ENCODE assay signal across 24 cellular contexts in genomic region chr9:71754151-71754550, GRCh38. TPM values are rescaled to one million over a fixed set of nuclear protein-coding genes. Genes with fewer than 3 reads are reported as not detected.
DNase-seq lines count a peak whose midpoint lies in the region; TF ChIP-seq lines count a peak whose summit lies in the region.
"Had no signal": no experiment of that assay in that cellular context is flagged by ENCODE, and none has a peak within 500 bp of the region (broad histone marks: within the 10 kb centered on the region; RNA-seq: fewer than 3 reads in every experiment).

No MANE protein-coding gene starts in this region.

- H3K27ac ChIP-seq in mammary epithelial cell (ENCODE audit: insufficient read depth, low read depth, low read length), result peak overlapping the region; percentile 12
- no peak overlapping the region for H3K27ac ChIP-seq in breast epithelium
- peak overlapping the region; percentile 20 for H3K27ac ChIP-seq in HUES64 (ENCODE audit: low read depth, low read length)
- no peak overlapping the region for H3K27ac ChIP-seq in endodermal cell (ENCODE audit: low read depth, low read length)
- peak overlapping the region; percentile 3 for H3K27ac ChIP-seq in smooth muscle cell (ENCODE audit: low read depth)
- H3K27ac ChIP-seq in testis, result no peak overlapping the region
- no peak overlapping the region for H3K27ac ChIP-seq in GM23248
- H3K27ac ChIP-seq: HL-60, PC-9, SJSA1 had no signal

- H3K79me2 ChIP-seq in mammary epithelial cell (ENCODE audit: insufficient read depth, low read length) (peaks cover 93% of the 10 kb centered on the region), smooth muscle cell (ENCODE audit: low read depth) (peaks cover 100% of the 10 kb centered on the region), GM23248 (ENCODE audit: insufficient read depth) (peaks cover 100% of the 10 kb centered on the region)

- H3K27me3 ChIP-seq in mammary epithelial cell (ENCODE audit: insufficient read depth, low read length) (no peaks in the 10 kb centered on the region), breast epithelium (no peaks in the 10 kb centered on the region), HUES64 (ENCODE audit: insufficient read depth, low read length) (no peaks in the 10 kb centered on the region), endodermal cell (ENCODE audit: control insufficient read depth, insufficient read depth, low read length, poor library complexity, severe bottlenecking) (no peaks in the 10 kb centered on the region), smooth muscle cell (ENCODE audit: low read depth) (no peaks in the 10 kb centered on the region), testis (no peaks in the 10 kb centered on the region), GM23248 (replicated peaks; ENCODE audit: insufficient read depth) (no peaks in the 10 kb centered on the region)
- H3K27me3 ChIP-seq: MG63, SJSA1 had no signal

- H3K9me3 ChIP-seq in mammary epithelial cell (replicated peaks; ENCODE audit: insufficient read depth, low read length) (no peaks in the 10 kb centered on the region), breast epithelium (no peaks in the 10 kb centered on the region), HUES64 (ENCODE audit: insufficient read depth, low read depth, low read length) (no peaks in the 10 kb centered on the region), endodermal cell (ENCODE audit: control insufficient read depth, low read length) (no peaks in the 10 kb centered on the region), smooth muscle cell (replicated peaks; ENCODE audit: low read depth) (no peaks in the 10 kb centered on the region), testis (no peaks in the 10 kb centered on the region), GM23248 (ENCODE audit: low read depth) (no peaks in the 10 kb centered on the region)
- H3K9me3 ChIP-seq: MG63, SJSA1 had no signal

- peaks cover 11% of the 10 kb centered on the region for H3K4me1 ChIP-seq in mammary epithelial cell (ENCODE audit: insufficient read depth, low read length)
- H3K4me1 ChIP-seq in breast epithelium, result no peaks in the 10 kb centered on the region
- H3K4me1 ChIP-seq in HUES64 (ENCODE audit: insufficient read depth, low read length), result peaks cover 80% of the 10 kb centered on the region
- H3K4me1 ChIP-seq in endodermal cell (ENCODE audit: control insufficient read depth, insufficient read depth, low read length), result peaks cover 24% of the 10 kb centered on the region
- H3K4me1 ChIP-seq in smooth muscle cell (ENCODE audit: low read depth), result peaks cover 75% of the 10 kb centered on the region
- H3K4me1 ChIP-seq in testis, result peaks cover 11% of the 10 kb centered on the region
- H3K4me1 ChIP-seq in GM23248 (ENCODE audit: insufficient read depth), result no peaks in the 10 kb centered on the region

- H3K27me3 Mint-ChIP-seq in endodermal cell (ENCODE audit: insufficient read depth), result no peaks in the 10 kb centered on the region

- H3K9me2 ChIP-seq in GM23248 (ENCODE audit: insufficient read depth), result no peaks in the 10 kb centered on the region

- H3K4me1 Mint-ChIP-seq in endodermal cell, result peaks cover 59% of the 10 kb centered on the region

- H3K27ac Mint-ChIP-seq in endodermal cell, result peak overlapping the region; percentile 71

- peaks cover 1% of the 10 kb centered on the region for H3K9me3 Mint-ChIP-seq in endodermal cell

- peaks cover 13% of the 10 kb centered on the region for H3K36me3 Mint-ChIP-seq in endodermal cell (ENCODE audit: low read depth)

- TF ChIP-seq POLR2A in breast epithelium (IDR thresholded peaks at IDR 0.05) (no peak), testis (IDR thresholded peaks at IDR 0.05) (no peak)

- H3K4me3 Mint-ChIP-seq in endodermal cell, result peak overlapping the region; percentile 11

- no TSS peak for BruUV-seq in mammary epithelial cell (replicated peaks; lab: Mats Ljungman, UMichigan)

- no peaks in the 10 kb centered on the region for H3F3A ChIP-seq in smooth muscle cell (ENCODE audit: low read depth)
- 0 out of 2 replicates have a peak, but pooled peaks cover 6% of the 10 kb centered on the region for H3F3A ChIP-seq in GM23248 (ENCODE audit: insufficient read depth)

- WGBS in mammary epithelial cell (ENCODE audit: low coverage, missing lambda C conversion rate), result 98% methylated on average over 4 of the region's 4 CpGs
- WGBS in HUES64, result no CpG with 5 or more reads among the region's 4 CpGs
- WGBS in endodermal cell (ENCODE audit: insufficient coverage in 1 of 2, insufficient read length in 1 of 2), 2 experiments, result 71% methylated on average over 3 of the region's 4 CpGs; no CpG with 5 or more reads in 1 of the 2 experiments
- 91% methylated on average over 4 of the region's 4 CpGs for WGBS in smooth muscle cell (ENCODE audit: low lambda C conversion rate)
- WGBS in testis, 2 donors, result 82 to 93% methylated on average over 4 of the region's 4 CpGs
- 97 to 98% methylated on average over 4 of the region's 4 CpGs for WGBS in GM23248 (ENCODE audit: low coverage in 1 of 2, low lambda C conversion rate in 2 of 2, missing lambda C conversion rate in 2 of 2), 2 experiments

- peaks cover 2% of the 10 kb centered on the region for H3K36me3 ChIP-seq in mammary epithelial cell (ENCODE audit: insufficient read depth, low read length)
- H3K36me3 ChIP-seq in breast epithelium, result no peaks in the 10 kb centered on the region
- peaks cover 9% of the 10 kb centered on the region for H3K36me3 ChIP-seq in HUES64 (ENCODE audit: insufficient read depth, low read length)
- peaks cover 10% of the 10 kb centered on the region for H3K36me3 ChIP-seq in endodermal cell (ENCODE audit: control insufficient read depth, insufficient read depth, low read length)
- H3K36me3 ChIP-seq in smooth muscle cell (ENCODE audit: low read depth), result no peaks in the 10 kb centered on the region
- no peaks in the 10 kb centered on the region for H3K36me3 ChIP-seq in testis (ENCODE audit: low read depth, missing control alignments)
- H3K36me3 ChIP-seq in GM23248 (ENCODE audit: low read depth), result peaks cover 7% of the 10 kb centered on the region
- H3K36me3 ChIP-seq: MG63, SJSA1 had no signal

- intact Hi-C loops in mammary epithelial cell (cut with micrococcal nuclease), result no loop called here
- intact Hi-C loops in breast epithelium (cut with DNase I; ENCODE audit: low total_unique reads), result no loop called here
- intact Hi-C loops in testis (cut with DNase I; ENCODE audit: low total_unique reads), result no loop called here

- H3K4me2 ChIP-seq in mammary epithelial cell (ENCODE audit: insufficient read depth, low read depth, low read length) (no peak overlapping the region), smooth muscle cell (no peak overlapping the region), GM23248 (ENCODE audit: unreplicated experiment) (no peak overlapping the region)
- H3K4me2 ChIP-seq: PC-9 had no signal

- no peaks in the 10 kb centered on the region for H4K20me1 ChIP-seq in mammary epithelial cell (ENCODE audit: insufficient read depth, low read length)
- peaks cover 96% of the 10 kb centered on the region for H4K20me1 ChIP-seq in smooth muscle cell (ENCODE audit: low read depth)
- H4K20me1 ChIP-seq in GM23248 (ENCODE audit: insufficient read depth), result 0 out of 2 replicates have a peak, but pooled peaks cover 4% of the 10 kb centered on the region

- H2AFZ ChIP-seq in mammary epithelial cell (ENCODE audit: low read depth, low read length) (no peak overlapping the region), smooth muscle cell (ENCODE audit: low read depth) (no peak overlapping the region), GM23248 (no peak overlapping the region)
- H2AFZ ChIP-seq: PC-9 had no signal

- TF ChIP-seq CTCF in mammary epithelial cell (conservative IDR thresholded peaks at IDR 0.05 in 1 of 2, IDR thresholded peaks at IDR 0.05 in 1 of 2; ENCODE audit: extremely low read depth in 1 of 2, insufficient read depth in 1 of 2, low read depth in 1 of 2, low read length in 2 of 2) (no peak), breast epithelium (IDR thresholded peaks at IDR 0.05) (no peak), endodermal cell (conservative IDR thresholded peaks at IDR 0.05) (no peak), smooth muscle cell (IDR thresholded peaks at IDR 0.05; ENCODE audit: borderline replicate concordance, insufficient read depth, poor library complexity, severe bottlenecking) (no peak), testis (IDR thresholded peaks at IDR 0.05) (no peak)

- in situ Hi-C loops in mammary epithelial cell (cut with MboI; ENCODE audit: low sequenced_read_pairs in 2 of 2), result no loop called here
- in situ Hi-C loops in GM23248 (cut with MboI), result no loop called here

- DNase-seq in mammary epithelial cell, result no peak
- DNase-seq in breast epithelium (ENCODE audit: low spot score in 2 of 2), result no peak
- no peak for DNase-seq in endodermal cell
- no peak for DNase-seq in smooth muscle cell (lab: John Stamatoyannopoulos, UW; ENCODE audit: unreplicated experiment)
- DNase-seq in activated naive CD4-positive, alpha-beta T cell treated with Interleukin-2 at 50 U/mL for 16 hours, result no peak
- DNase-seq in testis, result no peak
- DNase-seq in GM23248, result no peak
- DNase-seq: 8988T, Calu3, DMS153, DND-41, HCEC 1CT, KG1, MG63, NCI-H1105 treated with DMSO at 0.1 percent for 48 hours, NCI-H146, NCI-H2029, NCI-H446, NCI-H526, PC-9, Right ventricle myocardium superior had no signal

- dilution Hi-C loops in mammary epithelial cell (cut with HindIII; ENCODE audit: low sequenced_read_pairs), result loop anchor here (10.0 kb wide), 1 partner anchor 59 kb away; no protein-coding TSS in a partner anchor

- H3K4me3 ChIP-seq in mammary epithelial cell (replicated peaks in 1 of 3; ENCODE audit: insufficient read depth in 1 of 3, low read depth in 2 of 3, low read length in 3 of 3) (no peak overlapping the region), breast epithelium (no peak overlapping the region), HUES64 (ENCODE audit: low read length) (no peak overlapping the region), endodermal cell (ENCODE audit: low read length) (no peak overlapping the region), smooth muscle cell (no peak overlapping the region), testis (no peak overlapping the region), GM23248 (no peak overlapping the region)
- H3K4me3 ChIP-seq: MG63, PC-9, SJSA1 had no signal

- H3K9ac ChIP-seq in mammary epithelial cell (ENCODE audit: insufficient read depth, low read length), result no peak overlapping the region
- H3K9ac ChIP-seq in HUES64 (ENCODE audit: low read depth, low read length), result peak overlapping the region; percentile 29; the same call in 1 of the 2 replicates
- H3K9ac ChIP-seq in endodermal cell (ENCODE audit: extremely low read depth, low read length, poor library complexity, severe bottlenecking), result no peak overlapping the region
- no peak overlapping the region for H3K9ac ChIP-seq in smooth muscle cell (ENCODE audit: low read depth)
- no peak overlapping the region for H3K9ac ChIP-seq in GM23248

- CTCF ChIA-PET in mammary epithelial cell (lab: Charles Lee; ENCODE audit: low non-redundant PET), result no interaction called here

RNA-seq across cellular contexts. Expression of gene CEMIP2, which starts 14.2 kb away (rescaled TPM):
- total RNA-seq in mammary epithelial cell (100 to 1,000 TPM in 1 of 2 donors, 10 to 100 TPM in 1; 76.4 to 398 TPM), breast epithelium (100 to 1,000 TPM in 1 of 3 donors, 10 to 100 TPM in 2; 79.0 to 144 (median 81.2) TPM), endodermal cell (10 to 100 TPM; 57.9 to 70.1 TPM), smooth muscle cell (103 and 105 TPM in 2 replicates), testis (100 to 1,000 TPM; 109 to 146 TPM)
- polyA plus RNA-seq in mammary epithelial cell (110 TPM), smooth muscle cell (46.1 and 70.3 TPM in 2 replicates), testis (ENCODE audit: insufficient read depth, low read depth, low replicate concordance) (18.3 TPM), GM23248 (2016; fragmentation: Nextera tagmentation; extraction: Ambion mirVana) (11.5 and 12.7 TPM in 2 replicates)
- polyA minus RNA-seq in mammary epithelial cell, result 139 TPM
- 56.8 TPM for polyA plus RNA-seq in HUES64 (2013, experiment 1 of 2)
- 57.7 TPM for polyA plus RNA-seq in HUES64 (2013, experiment 2 of 2)
- 143 TPM for polyA plus RNA-seq in endodermal cell (2013, experiment 1 of 2)
- 152 TPM for polyA plus RNA-seq in endodermal cell (2013, experiment 2 of 2)
- total RNA-seq in GM23248 (2014; rRNA removed; shearing (Covaris generic)), result 29.3 and 40.4 TPM in 2 replicates

Comparison
In these comparisons a context has a peak if more than half of its experiments do, and no peak if none do; other contexts are left out.
1. H3K27ac ChIP-seq: peak in mammary epithelial cell (single experiment), HUES64 (single experiment) and smooth muscle cell (single experiment); none in breast epithelium (0 of 2), endodermal cell (single experiment), testis (0 of 2) and GM23248 (single experiment).